14 cellular contexts compared by ENCODE assay signal in genomic region chr19:19446655-19447437, GRCh38. TPM values are rescaled to one million over a fixed set of nuclear protein-coding genes. Genes with fewer than 3 reads are reported as not detected.
DNase-seq lines count a peak whose midpoint lies in the region; ATAC-seq, FAIRE-seq and TF ChIP-seq lines count a peak whose summit lies in the region.
"Had no signal": no experiment of that assay in that cellular context is flagged by ENCODE, and none has a peak within 500 bp of the region (broad histone marks: within the 10 kb centered on the region; RNA-seq: fewer than 3 reads in every experiment).

No MANE protein-coding gene starts in this region.

- POLR2A ChIA-PET in activated CD4-positive, alpha-beta T cell treated with anti-CD3 and anti-CD28 coated beads, Interleukin-2, amount 10 ng/mL, durations not matched to agents 7 days and 5 days (lab: Charles Lee), result no interaction called here

- no peaks in the 10 kb centered on the region for H3K9me3 ChIP-seq in OCI-LY3 (ENCODE audit: insufficient read depth, low read length)
- H3K9me3 ChIP-seq in neutrophil, result no peaks in the 10 kb centered on the region

- no peak for DNase-seq in activated CD4-positive, alpha-beta T cell treated with anti-CD3 and anti-CD28 coated beads, Interleukin-2, amount 10 ng/mL, durations not matched to agents 7 days and 5 days
- no peak for DNase-seq in activated CD4-positive, alpha-beta T cell treated with anti-CD3 and anti-CD28 coated beads for 4 hours
- DNase-seq in frontal cortex (ENCODE audit: low spot score in 2 of 2) (no peak), NCI-H2029 treated with DMSO at 0.1 percent for 48 hours (lab: John Stamatoyannopoulos, UW) (no peak)
- DNase-seq: DMS53, NCI-H146, NCI-H82, SIG-M5 had no signal

- no peaks in the 10 kb centered on the region for H3K27me3 ChIP-seq in OCI-LY3 (ENCODE audit: low read depth, low read length)
- no peaks in the 10 kb centered on the region for H3K27me3 ChIP-seq in neutrophil
- H3K27me3 ChIP-seq: dorsolateral prefrontal cortex, foreskin keratinocyte had no signal

- H3K4me1 Mint-ChIP-seq in activated CD4-positive, alpha-beta T cell treated with anti-CD3 and anti-CD28 coated beads, Interleukin-2, amount 10 ng/mL, durations not matched to agents 7 days and 5 days, result peaks cover 82% of the 10 kb centered on the region
- peaks cover 81% of the 10 kb centered on the region for H3K4me1 Mint-ChIP-seq in dendritic cell treated with granulocyte-macrophage colony-stimulating factor and Interleukin-4, amounts not matched to agents 40 ng/mL and 50 ng/mL, for 4 days (ENCODE audit: low read depth)

- no peak for ATAC-seq in GM18909 (IDR thresholded peaks at IDR 0.05; ENCODE audit: poor library complexity, unreplicated experiment)
- ATAC-seq: foreskin keratinocyte had no signal

- H3K27ac Mint-ChIP-seq in activated CD4-positive, alpha-beta T cell treated with anti-CD3 and anti-CD28 coated beads, Interleukin-2, amount 10 ng/mL, durations not matched to agents 7 days and 5 days, result peak overlapping the region; percentile 86
- H3K27ac Mint-ChIP-seq in dendritic cell treated with granulocyte-macrophage colony-stimulating factor and Interleukin-4, amounts not matched to agents 40 ng/mL and 50 ng/mL, for 4 days, result peak overlapping the region; percentile 80

- H3K27me3 Mint-ChIP-seq in activated CD4-positive, alpha-beta T cell treated with anti-CD3 and anti-CD28 coated beads, Interleukin-2, amount 10 ng/mL, durations not matched to agents 7 days and 5 days, result no peaks in the 10 kb centered on the region
- no peaks in the 10 kb centered on the region for H3K27me3 Mint-ChIP-seq in dendritic cell treated with granulocyte-macrophage colony-stimulating factor and Interleukin-4, amounts not matched to agents 40 ng/mL and 50 ng/mL, for 4 days

- H3K4me3 ChIP-seq in OCI-LY3 (ENCODE audit: low read length) (no peak overlapping the region), neutrophil (ENCODE audit: low read depth in 1 of 2, low read length in 1 of 2) (no peak overlapping the region)
- H3K4me3 ChIP-seq: dorsolateral prefrontal cortex had no signal

- CTCF ChIA-PET in activated CD4-positive, alpha-beta T cell treated with anti-CD3 and anti-CD28 coated beads, Interleukin-2, amount 10 ng/mL, durations not matched to agents 7 days and 5 days (lab: Charles Lee), result interaction anchor here (1.8 kb wide), 1 partner anchor 11 kb away, joined by 6 read pairs; no protein-coding TSS in a partner anchor

- H3K27ac ChIP-seq in OCI-LY3 (ENCODE audit: low read length) (no peak overlapping the region), neutrophil (peak overlapping the region; percentile 96)
- H3K27ac ChIP-seq: foreskin keratinocyte had no signal

- intact Hi-C loops in dendritic cell treated with granulocyte-macrophage colony-stimulating factor and Interleukin-4, amounts not matched to agents 40 ng/mL and 50 ng/mL, for 4 days (cut with micrococcal nuclease), result loop anchor here (5.0 kb wide), 2 partner anchors 40 kb away; partner anchors contain the start of gene GATAD2A

- peaks cover 98% of the 10 kb centered on the region for H3K79me2 ChIP-seq in OCI-LY3 (ENCODE audit: low read length)

- peaks cover 38% of the 10 kb centered on the region for H3K4me1 ChIP-seq in OCI-LY3 (ENCODE audit: low read length)
- H3K4me1 ChIP-seq in neutrophil (ENCODE audit: control insufficient read depth in 1 of 2, insufficient read depth in 1 of 2, low read depth in 1 of 2, low read length in 1 of 2), result peaks cover 77% of the 10 kb centered on the region in 2 experiments

- FAIRE-seq in frontal cortex (lab: Jason Lieb, UNC), result no peak

- peaks cover 87% of the 10 kb centered on the region for H4K20me1 ChIP-seq in OCI-LY3 (ENCODE audit: insufficient read depth, low read length)

- H2AFZ ChIP-seq in OCI-LY3 (ENCODE audit: low read depth, low read length), result no peak overlapping the region

- no peaks in the 10 kb centered on the region for H3K9me3 Mint-ChIP-seq in activated CD4-positive, alpha-beta T cell treated with anti-CD3 and anti-CD28 coated beads, Interleukin-2, amount 10 ng/mL, durations not matched to agents 7 days and 5 days
- no peaks in the 10 kb centered on the region for H3K9me3 Mint-ChIP-seq in dendritic cell treated with granulocyte-macrophage colony-stimulating factor and Interleukin-4, amounts not matched to agents 40 ng/mL and 50 ng/mL, for 4 days

- H3K4me2 ChIP-seq in OCI-LY3 (ENCODE audit: low read length), result peak overlapping the region; percentile 59; the same call in 1 of the 2 replicates

- TF ChIP-seq CTCF in OCI-LY3 (IDR thresholded peaks at IDR 0.05; ENCODE audit: low read depth, low read length) (no peak), neutrophil (IDR thresholded peaks at IDR 0.05) (no peak)

- H3K36me3 Mint-ChIP-seq in activated CD4-positive, alpha-beta T cell treated with anti-CD3 and anti-CD28 coated beads, Interleukin-2, amount 10 ng/mL, durations not matched to agents 7 days and 5 days (ENCODE audit: low read depth), result peaks cover 34% of the 10 kb centered on the region
- peaks cover 20% of the 10 kb centered on the region for H3K36me3 Mint-ChIP-seq in dendritic cell treated with granulocyte-macrophage colony-stimulating factor and Interleukin-4, amounts not matched to agents 40 ng/mL and 50 ng/mL, for 4 days (ENCODE audit: low read depth)

- no peak overlapping the region for H3K9ac ChIP-seq in OCI-LY3 (ENCODE audit: low read length)

- peaks cover 18% of the 10 kb centered on the region for H3K36me3 ChIP-seq in OCI-LY3 (replicated peaks; ENCODE audit: low read depth, low read length)
- no peaks in the 10 kb centered on the region for H3K36me3 ChIP-seq in neutrophil

- H3K4me3 Mint-ChIP-seq in activated CD4-positive, alpha-beta T cell treated with anti-CD3 and anti-CD28 coated beads, Interleukin-2, amount 10 ng/mL, durations not matched to agents 7 days and 5 days, result peak overlapping the region; percentile 1
- no peak overlapping the region for H3K4me3 Mint-ChIP-seq in dendritic cell treated with granulocyte-macrophage colony-stimulating factor and Interleukin-4, amounts not matched to agents 40 ng/mL and 50 ng/mL, for 4 days

RNA-seq across cellular contexts. Expression of gene GATAD2A, which starts 41.4 kb away (rescaled TPM):
- 100 to 1,000 TPM; 122 to 135 TPM for total RNA-seq in activated CD4-positive, alpha-beta T cell treated with anti-CD3 and anti-CD28 coated beads, Interleukin-2, amount 10 ng/mL, durations not matched to agents 7 days and 5 days
- total RNA-seq in frontal cortex, result 7.7 TPM

Comparison
In these comparisons a context has a peak if more than half of its experiments do, and no peak if none do; other contexts are left out.
1. RNA of gene GATAD2A, which starts 41.4 kb away (total RNA-seq): 122 to 135 TPM in activated CD4-positive, alpha-beta T cell treated with anti-CD3 and anti-CD28 coated beads, Interleukin-2, amount 10 ng/mL, durations not matched to agents 7 days and 5 days; 7.7 TPM in frontal cortex (single experiment); every median in the first group is over 10 times any median in the second.